10 cellular contexts compared by ENCODE assay signal in genomic region chr21:36773111-36773510, GRCh38.
DNase-seq lines count a peak whose midpoint lies in the region; ATAC-seq, FAIRE-seq and TF ChIP-seq lines count a peak whose summit lies in the region.
"Had no signal": no experiment of that assay in that cellular context is flagged by ENCODE, and none has a peak within 500 bp of the region (broad histone marks: within the 10 kb centered on the region; RNA-seq: fewer than 3 reads in every experiment).

No MANE protein-coding gene starts in this region.

- ATAC-seq in GM19395 (IDR thresholded peaks at IDR 0.05; ENCODE audit: unreplicated experiment) = no peak
- ATAC-seq in activated CD8-positive, alpha-beta T cell treated with anti-CD3 and anti-CD28 coated beads, Interleukin-2, amount 10 ng/mL, durations not matched to agents 7 days and 5 days = no peak

- H3K9me3 ChIP-seq in keratinocyte (ENCODE audit: control insufficient read depth, low read depth, low read length) (no peaks in the 10 kb centered on the region), uterus (no peaks in the 10 kb centered on the region), suprapubic skin (no peaks in the 10 kb centered on the region)

- H4K20me1 ChIP-seq in keratinocyte (ENCODE audit: control insufficient read depth, extremely low read depth, insufficient read depth, low read length) = peaks cover 3% of the 10 kb centered on the region

- FAIRE-seq in keratinocyte (lab: Jason Lieb, UNC) = peak; percentile 29
- FAIRE-seq: A204.1 had no signal

- WGBS in suprapubic skin = 31% methylated on average over 5 of the region's 5 CpGs

- H3K27me3 Mint-ChIP-seq in activated CD8-positive, alpha-beta T cell treated with anti-CD3 and anti-CD28 coated beads, Interleukin-2, amount 10 ng/mL, durations not matched to agents 7 days and 5 days (ENCODE audit: low read depth) = no peaks in the 10 kb centered on the region

- H3K27ac ChIP-seq in keratinocyte (ENCODE audit: control insufficient read depth, insufficient read depth, low read length) = no peak overlapping the region
- no peak overlapping the region for H3K27ac ChIP-seq in uterus
- no peak overlapping the region for H3K27ac ChIP-seq in suprapubic skin

- dilution Hi-C loops in keratinocyte (cut with MboI; ENCODE audit: extremely low pct_ligation_motif_present, low sequenced_read_pairs) = no loop called here

- POLR2A ChIA-PET in activated CD8-positive, alpha-beta T cell treated with anti-CD3 and anti-CD28 coated beads, Interleukin-2, amount 10 ng/mL, durations not matched to agents 7 days and 5 days (lab: Charles Lee) = no interaction called here

- no peaks in the 10 kb centered on the region for H3K4me1 Mint-ChIP-seq in activated CD8-positive, alpha-beta T cell treated with anti-CD3 and anti-CD28 coated beads, Interleukin-2, amount 10 ng/mL, durations not matched to agents 7 days and 5 days (ENCODE audit: low read depth)

- H3K36me3 ChIP-seq in keratinocyte (ENCODE audit: control insufficient read depth in 2 of 2, extremely low read depth in 1 of 2, insufficient read depth in 2 of 2, low read length in 2 of 2) = no peaks in the 10 kb centered on the region
- H3K36me3 ChIP-seq in uterus = no peaks in the 10 kb centered on the region
- H3K36me3 ChIP-seq in suprapubic skin = no peaks in the 10 kb centered on the region

- no peak overlapping the region for H3K27ac Mint-ChIP-seq in activated CD8-positive, alpha-beta T cell treated with anti-CD3 and anti-CD28 coated beads, Interleukin-2, amount 10 ng/mL, durations not matched to agents 7 days and 5 days

- H2AFZ ChIP-seq in keratinocyte (ENCODE audit: control insufficient read depth, low read length) = no peak overlapping the region

- TF ChIP-seq CTCF in astrocyte of the cerebellum (IDR thresholded peaks at IDR 0.05; ENCODE audit: low read depth, low read length, missing control alignments) = no peak
- no peak for TF ChIP-seq CTCF in keratinocyte (optimal IDR thresholded peaks at IDR 0.05 in 1 of 3, IDR thresholded peaks at IDR 0.05 in 1 of 3, conservative IDR thresholded peaks at IDR 0.05 in 1 of 3; ENCODE audit: extremely low read depth in 1 of 3, insufficient read depth in 2 of 3, low read length in 3 of 3)
- no peak for TF ChIP-seq CTCF in uterus (IDR thresholded peaks at IDR 0.05)
- no peak for TF ChIP-seq CTCF in suprapubic skin (IDR thresholded peaks at IDR 0.05)

- TF ChIP-seq POLR2A in uterus (IDR thresholded peaks at IDR 0.05) (no peak), suprapubic skin (IDR thresholded peaks at IDR 0.05) (no peak)

- H3K79me2 ChIP-seq in keratinocyte (ENCODE audit: control insufficient read depth, insufficient read depth, low read length) = no peaks in the 10 kb centered on the region

- no peak overlapping the region for H3K4me2 ChIP-seq in keratinocyte (ENCODE audit: control insufficient read depth, extremely low read depth, insufficient read depth, low read depth, low read length)

- no peaks in the 10 kb centered on the region for H3K36me3 Mint-ChIP-seq in activated CD8-positive, alpha-beta T cell treated with anti-CD3 and anti-CD28 coated beads, Interleukin-2, amount 10 ng/mL, durations not matched to agents 7 days and 5 days (ENCODE audit: low read depth)

- H3K9ac ChIP-seq in keratinocyte (ENCODE audit: control insufficient read depth, extremely low read depth, insufficient read depth, low read length) = no peak overlapping the region

- peak; percentile 19 for DNase-seq in NCI-H2107 treated with DMSO at 0.1 percent for 48 hours (lab: John Stamatoyannopoulos, UW; ENCODE audit: unreplicated experiment)
- DNase-seq in NCI-H2107 (lab: John Stamatoyannopoulos, UW) = no peak
- peak; percentile 65 for DNase-seq in astrocyte of the cerebellum (ENCODE audit: low read depth)
- DNase-seq in keratinocyte (ENCODE audit: low read depth, low spot score) = no peak
- peak; percentile 16 to 19 for DNase-seq in uterus
- no peak for DNase-seq in suprapubic skin (ENCODE audit: low spot score in 2 of 2)
- DNase-seq in activated CD8-positive, alpha-beta T cell treated with anti-CD3 and anti-CD28 coated beads, Interleukin-2, amount 10 ng/mL, durations not matched to agents 7 days and 5 days = no peak
- DNase-seq: effector CD4-positive, alpha-beta T cell had no signal

- H3K9me3 Mint-ChIP-seq in activated CD8-positive, alpha-beta T cell treated with anti-CD3 and anti-CD28 coated beads, Interleukin-2, amount 10 ng/mL, durations not matched to agents 7 days and 5 days (ENCODE audit: insufficient read depth) = no peaks in the 10 kb centered on the region

- H3K9me1 ChIP-seq in keratinocyte (ENCODE audit: control insufficient read depth, extremely low read depth, insufficient read depth, low read length) = no peaks in the 10 kb centered on the region

- intact Hi-C loops in uterus (cut with DNase I; ENCODE audit: low total_unique reads) = no loop called here

- CTCF ChIA-PET in activated CD8-positive, alpha-beta T cell treated with anti-CD3 and anti-CD28 coated beads, Interleukin-2, amount 10 ng/mL, durations not matched to agents 7 days and 5 days (lab: Charles Lee) = no interaction called here

- H3K27me3 ChIP-seq in keratinocyte (ENCODE audit: control insufficient read depth, extremely low read depth, insufficient read depth, low read length) = no peaks in the 10 kb centered on the region
- H3K27me3 ChIP-seq in uterus = no peaks in the 10 kb centered on the region
- no peaks in the 10 kb centered on the region for H3K27me3 ChIP-seq in suprapubic skin

- no peak for TF ChIP-seq EP300 in suprapubic skin (IDR thresholded peaks at IDR 0.05)

- H3K4me3 Mint-ChIP-seq in activated CD8-positive, alpha-beta T cell treated with anti-CD3 and anti-CD28 coated beads, Interleukin-2, amount 10 ng/mL, durations not matched to agents 7 days and 5 days = no peak overlapping the region

- in situ Hi-C loops in astrocyte of the cerebellum (cut with HindIII; ENCODE audit: low sequenced_read_pairs) = no loop called here

- H3K4me3 ChIP-seq in astrocyte of the cerebellum (ENCODE audit: low read depth, low read length) = no peak overlapping the region
- no peak overlapping the region for H3K4me3 ChIP-seq in keratinocyte (ENCODE audit: control insufficient read depth in 2 of 3, extremely low read depth in 1 of 3, insufficient read depth in 2 of 3, low read depth in 1 of 3, low read length in 3 of 3)
- H3K4me3 ChIP-seq in uterus = no peak overlapping the region
- no peak overlapping the region for H3K4me3 ChIP-seq in suprapubic skin

- H3K4me1 ChIP-seq in keratinocyte (ENCODE audit: control insufficient read depth, extremely low read depth, insufficient read depth, low read length) (peaks cover 9% of the 10 kb centered on the region), uterus (no peaks in the 10 kb centered on the region), suprapubic skin (peaks cover 13% of the 10 kb centered on the region)

Comparison
In these comparisons a context has a peak if more than half of its experiments do, and no peak if none do; other contexts are left out.
1. DNase-seq: peak in NCI-H2107 treated with DMSO at 0.1 percent for 48 hours (single experiment), astrocyte of the cerebellum (single experiment) and uterus (2 of 2); none in NCI-H2107 (single experiment), keratinocyte (single experiment), suprapubic skin (0 of 2) and activated CD8-positive, alpha-beta T cell treated with anti-CD3 and anti-CD28 coated beads, Interleukin-2, amount 10 ng/mL, durations not matched to agents 7 days and 5 days (single experiment).